Comparison of ENCODE assay signal across 9 cellular contexts in the genomic region with DNA sequence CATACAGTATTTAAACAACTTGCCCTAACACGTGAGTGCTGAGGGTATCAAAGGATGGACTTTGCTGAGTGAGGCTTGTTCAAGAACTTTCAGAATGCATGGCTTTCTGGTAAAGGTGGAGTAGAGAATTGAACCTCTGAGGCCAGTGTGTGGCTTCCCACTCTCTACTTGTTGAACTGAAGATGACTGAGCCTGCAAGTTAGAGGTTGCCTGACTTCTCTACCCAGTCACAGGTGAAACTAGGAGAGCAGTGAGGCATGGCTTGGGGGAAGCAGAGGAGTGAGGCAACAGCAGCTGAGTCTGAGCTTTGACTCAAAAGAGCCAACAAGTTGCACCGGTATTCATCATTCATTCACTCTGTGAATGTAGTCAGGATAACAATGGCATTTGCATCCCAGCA.
DNase-seq lines count a peak whose midpoint lies in the region; ATAC-seq and TF ChIP-seq lines count a peak whose summit lies in the region.
"Had no signal": no experiment of that assay in that cellular context is flagged by ENCODE, and none has a peak within 500 bp of the region (broad histone marks: within the 10 kb centered on the region; RNA-seq: fewer than 3 reads in every experiment).

No MANE protein-coding gene starts in this region.

- no peak overlapping the region for H3K4me3 Mint-ChIP-seq in T-helper 2 cell treated with Interferon-gamma antibody and Interleukin-4, amounts not matched to agents 5 μg/mL and 100 μg/mL, for 36 hours

- no peak overlapping the region for H3K27ac Mint-ChIP-seq in T-helper 2 cell treated with Interferon-gamma antibody and Interleukin-4, amounts not matched to agents 5 μg/mL and 100 μg/mL, for 36 hours

- CTCF ChIA-PET in GM10248 (lab: Yijun Ruan, JAX): interaction anchor here (1.4 to 2.1 kb wide), 2 partner anchors 10 to 12 kb away, joined by 7 to 8 read pairs; no protein-coding TSS in a partner anchor

- peaks cover 3% of the 10 kb centered on the region for H3K36me3 Mint-ChIP-seq in T-helper 2 cell treated with Interferon-gamma antibody and Interleukin-4, amounts not matched to agents 5 μg/mL and 100 μg/mL, for 36 hours (ENCODE audit: low read depth)

- ATAC-seq in GM19023 (IDR thresholded peaks at IDR 0.05; ENCODE audit: unreplicated experiment): peak; percentile 99
- ATAC-seq in HG02763 (IDR thresholded peaks at IDR 0.05; ENCODE audit: unreplicated experiment): peak; percentile 99
- ATAC-seq in left ventricle myocardium superior: no peak

- no peaks in the 10 kb centered on the region for H3K9me3 Mint-ChIP-seq in T-helper 2 cell treated with Interferon-gamma antibody and Interleukin-4, amounts not matched to agents 5 μg/mL and 100 μg/mL, for 36 hours

- POLR2A ChIA-PET in GM10248 (lab: Yijun Ruan, JAX): interaction anchor here (0.5 kb wide), 1 partner anchor 255 kb away, joined by 4 read pairs; no protein-coding TSS in a partner anchor

- no peaks in the 10 kb centered on the region for H3K4me1 Mint-ChIP-seq in T-helper 2 cell treated with Interferon-gamma antibody and Interleukin-4, amounts not matched to agents 5 μg/mL and 100 μg/mL, for 36 hours (ENCODE audit: low read depth)

- peak; percentile 81 for DNase-seq in GM10248 (ENCODE audit: extremely low spot score)
- peak; percentile 14 for DNase-seq in T-helper 2 cell treated with Interferon-gamma antibody and Interleukin-4, amounts not matched to agents 5 μg/mL and 100 μg/mL, for 36 hours (ENCODE audit: low spot score)
- DNase-seq in D341Med (ENCODE audit: low spot score): no peak
- DNase-seq in activated gamma-delta T cell treated with Interleukin-2 at 50 U/mL for 16 hours: no peak
- DNase-seq in NCI-H1105 treated with DMSO at 0.1 percent for 48 hours (lab: John Stamatoyannopoulos, UW): no peak
- no peak for DNase-seq in left ventricle myocardium superior
- DNase-seq: aorta had no signal

- no peak for TF ChIP-seq CTCF in GM10248 (IDR thresholded peaks at IDR 0.05; ENCODE audit: control extremely low read depth, extremely low read depth, low read depth, missing control alignments)

- peaks cover 2% of the 10 kb centered on the region for H3K27me3 Mint-ChIP-seq in T-helper 2 cell treated with Interferon-gamma antibody and Interleukin-4, amounts not matched to agents 5 μg/mL and 100 μg/mL, for 36 hours (ENCODE audit: low read depth)

- intact Hi-C loops in left ventricle myocardium superior (cut with micrococcal nuclease): no loop called here

Comparison
In these comparisons a context has a peak if more than half of its experiments do, and no peak if none do; other contexts are left out.
1. DNase-seq: peak in GM10248 (single experiment) and T-helper 2 cell treated with Interferon-gamma antibody and Interleukin-4, amounts not matched to agents 5 μg/mL and 100 μg/mL, for 36 hours (single experiment); none in D341Med (single experiment), activated gamma-delta T cell treated with Interleukin-2 at 50 U/mL for 16 hours (single experiment), NCI-H1105 treated with DMSO at 0.1 percent for 48 hours (single experiment) and left ventricle myocardium superior (single experiment).